Comparison of ENCODE assay signal across 25 cellular contexts in genomic region chr5:126481243-126481642, GRCh38. TPM values are rescaled to one million over a fixed set of nuclear protein-coding genes. Genes with fewer than 3 reads are reported as not detected.
DNase-seq lines count a peak whose midpoint lies in the region; ATAC-seq and TF ChIP-seq lines count a peak whose summit lies in the region.
"Had no signal": no experiment of that assay in that cellular context is flagged by ENCODE, and none has a peak within 500 bp of the region (broad histone marks: within the 10 kb centered on the region; RNA-seq: fewer than 3 reads in every experiment).

No MANE protein-coding gene starts in this region.

- H3K4me3 Mint-ChIP-seq in activated T-helper 17 cell treated with anti-CD3 and anti-CD28 coated beads, Interleukin-2, amount 50 U/mL, for 72 hours = no peak overlapping the region
- H3K4me3 Mint-ChIP-seq in chondrocyte (ENCODE audit: unreplicated experiment) (no peak overlapping the region), neural crest cell (no peak overlapping the region)
- no peak overlapping the region for H3K4me3 Mint-ChIP-seq in activated T-cell treated with anti-CD3 and anti-CD28 coated beads, Interleukin-2, amount 50 U/mL, for 72 hours
- H3K4me3 Mint-ChIP-seq: activated CD4-positive, alpha-beta T cell treated with anti-CD3 and anti-CD28 coated beads for 36 hours; activated CD8-positive, alpha-beta T cell treated with anti-CD3 and anti-CD28 coated beads for 36 hours; activated naive CD8-positive, alpha-beta T cell; CD8-positive, alpha-beta memory T cell; H9 had no signal

- H3K4me1 Mint-ChIP-seq in activated T-helper 17 cell treated with anti-CD3 and anti-CD28 coated beads, Interleukin-2, amount 50 U/mL, for 72 hours = no peaks in the 10 kb centered on the region
- peaks cover 40% of the 10 kb centered on the region for H3K4me1 Mint-ChIP-seq in chondrocyte (ENCODE audit: low read depth)
- H3K4me1 Mint-ChIP-seq in neural crest cell = peaks cover 12% of the 10 kb centered on the region
- H3K4me1 Mint-ChIP-seq in activated T-cell treated with anti-CD3 and anti-CD28 coated beads, Interleukin-2, amount 50 U/mL, for 72 hours (ENCODE audit: low read depth) = no peaks in the 10 kb centered on the region
- H3K4me1 Mint-ChIP-seq: activated CD4-positive, alpha-beta T cell treated with anti-CD3 and anti-CD28 coated beads for 36 hours; CD8-positive, alpha-beta memory T cell; H9 had no signal

- no peak for ATAC-seq in activated T-helper 17 cell treated with anti-CD3 and anti-CD28 coated beads, Interleukin-2, amount 50 U/mL, for 72 hours (replicated peaks)
- no peak for ATAC-seq in activated T-cell treated with anti-CD3 and anti-CD28 coated beads, Interleukin-2, amount 50 U/mL, for 72 hours (replicated peaks in 1 of 2)
- no peak for ATAC-seq in HG02642 (IDR thresholded peaks at IDR 0.05; ENCODE audit: poor library complexity, unreplicated experiment)
- ATAC-seq: activated CD4-positive, alpha-beta T cell treated with anti-CD3 and anti-CD28 coated beads for 36 hours; activated CD8-positive, alpha-beta T cell treated with anti-CD3 and anti-CD28 coated beads for 36 hours; left lung; Panc1; sciatic nerve had no signal

- TF ChIP-seq CTCF in chondrocyte (IDR thresholded peaks at IDR 0.05) (no peak), neural crest cell (conservative IDR thresholded peaks at IDR 0.05) (no peak)

- no peaks in the 10 kb centered on the region for H3K9me3 Mint-ChIP-seq in activated T-helper 17 cell treated with anti-CD3 and anti-CD28 coated beads, Interleukin-2, amount 50 U/mL, for 72 hours
- H3K9me3 Mint-ChIP-seq in chondrocyte (ENCODE audit: low read depth) (no peaks in the 10 kb centered on the region), neural crest cell (no peaks in the 10 kb centered on the region)
- H3K9me3 Mint-ChIP-seq in activated T-cell treated with anti-CD3 and anti-CD28 coated beads, Interleukin-2, amount 50 U/mL, for 72 hours = no peaks in the 10 kb centered on the region
- H3K9me3 Mint-ChIP-seq: activated CD8-positive, alpha-beta T cell treated with anti-CD3 and anti-CD28 coated beads for 36 hours; CD8-positive, alpha-beta memory T cell; H9 had no signal

- H3K36me3 Mint-ChIP-seq in activated T-helper 17 cell treated with anti-CD3 and anti-CD28 coated beads, Interleukin-2, amount 50 U/mL, for 72 hours (ENCODE audit: low read depth) = peaks cover 91% of the 10 kb centered on the region
- H3K36me3 Mint-ChIP-seq in chondrocyte (ENCODE audit: low read depth) (peaks cover 56% of the 10 kb centered on the region), neural crest cell (ENCODE audit: low read depth) (peaks cover 18% of the 10 kb centered on the region)
- H3K36me3 Mint-ChIP-seq in activated T-cell treated with anti-CD3 and anti-CD28 coated beads, Interleukin-2, amount 50 U/mL, for 72 hours (ENCODE audit: insufficient read depth in 2 of 2) = peaks cover 5 to 20% of the 10 kb centered on the region in 2 donors

- H3K27me3 Mint-ChIP-seq in activated T-helper 17 cell treated with anti-CD3 and anti-CD28 coated beads, Interleukin-2, amount 50 U/mL, for 72 hours = no peaks in the 10 kb centered on the region
- H3K27me3 Mint-ChIP-seq in chondrocyte (ENCODE audit: low read depth) = no peaks in the 10 kb centered on the region
- no peaks in the 10 kb centered on the region for H3K27me3 Mint-ChIP-seq in neural crest cell (ENCODE audit: low read depth)
- no peaks in the 10 kb centered on the region for H3K27me3 Mint-ChIP-seq in activated T-cell treated with anti-CD3 and anti-CD28 coated beads, Interleukin-2, amount 50 U/mL, for 72 hours (ENCODE audit: low read depth)
- H3K27me3 Mint-ChIP-seq: activated CD4-positive, alpha-beta T cell treated with anti-CD3 and anti-CD28 coated beads for 36 hours; activated CD8-positive, alpha-beta T cell treated with anti-CD3 and anti-CD28 coated beads for 36 hours; activated naive CD8-positive, alpha-beta T cell; CD8-positive, alpha-beta memory T cell had no signal

- peak; percentile 74 for DNase-seq in EH (ENCODE audit: low read depth)
- no peak for DNase-seq in chondrocyte (ENCODE audit: low spot score)
- DNase-seq in neural crest cell (ENCODE audit: low read depth, low spot score) = no peak
- DNase-seq in activated T-cell treated with anti-CD3 and anti-CD28 coated beads, Interleukin-2, amount 50 U/mL, for 72 hours = no peak
- no peak for DNase-seq in activated gamma-delta T cell (lab: John Stamatoyannopoulos, UW)
- no peak for DNase-seq in NCI-H1694 (lab: John Stamatoyannopoulos, UW)
- DNase-seq: activated CD4-positive, alpha-beta T cell treated with anti-CD3 and anti-CD28 coated beads for 36 hours; activated CD8-positive, alpha-beta memory T cell treated with anti-CD3 and anti-CD28 coated beads, Interleukin-2, amount 50 U/mL, for 48 hours; activated CD8-positive, alpha-beta T cell treated with anti-CD3 and anti-CD28 coated beads for 36 hours; CD8-positive, alpha-beta memory T cell; H9; left lung; mesendoderm; NCI-H2029; NCI-H2227 treated with DMSO at 0.1 percent for 48 hours; stimulated activated CD4-positive, alpha-beta T cell treated with anti-CD3 and anti-CD28 coated beads, Interleukin-12 subunit alpha, Interleukin-12 subunit beta, amount 100 ng/mL, for 4 hours; stimulated activated CD4-positive, alpha-beta T cell treated with anti-CD3 and anti-CD28 coated beads, Interleukin-2, amount 100 ng/mL, for 48 hours; stomach; SW 1271; T-helper 9 cell had no signal

- peak overlapping the region; percentile 7 for H3K27ac Mint-ChIP-seq in activated T-helper 17 cell treated with anti-CD3 and anti-CD28 coated beads, Interleukin-2, amount 50 U/mL, for 72 hours
- peak overlapping the region; percentile 86 for H3K27ac Mint-ChIP-seq in chondrocyte (ENCODE audit: unreplicated experiment)
- peak overlapping the region; percentile 59 for H3K27ac Mint-ChIP-seq in neural crest cell (ENCODE audit: unreplicated experiment)
- no peak overlapping the region for H3K27ac Mint-ChIP-seq in activated T-cell treated with anti-CD3 and anti-CD28 coated beads, Interleukin-2, amount 50 U/mL, for 72 hours
- H3K27ac Mint-ChIP-seq: activated CD8-positive, alpha-beta T cell treated with anti-CD3 and anti-CD28 coated beads for 36 hours; activated naive CD8-positive, alpha-beta T cell; H9 had no signal

RNA-seq across cellular contexts. Expression of gene GRAMD2B, which starts 58.0 kb away (rescaled TPM):
- 10 to 100 TPM in 1 of 2 donors, 1 to 10 TPM in 1; 8.0 to 11.8 TPM for total RNA-seq in activated T-helper 17 cell treated with anti-CD3 and anti-CD28 coated beads, Interleukin-2, amount 50 U/mL, for 72 hours
- total RNA-seq in chondrocyte (56.5 to 72.4 TPM (median 61.5 TPM) in 3 replicates), neural crest cell (7.1 and 7.9 TPM in 2 replicates)
- 10 to 100 TPM; 12.7 to 15.7 TPM for total RNA-seq in activated T-cell treated with anti-CD3 and anti-CD28 coated beads, Interleukin-2, amount 50 U/mL, for 72 hours
